30 cellular contexts compared by ENCODE assay signal in the genomic region with DNA sequence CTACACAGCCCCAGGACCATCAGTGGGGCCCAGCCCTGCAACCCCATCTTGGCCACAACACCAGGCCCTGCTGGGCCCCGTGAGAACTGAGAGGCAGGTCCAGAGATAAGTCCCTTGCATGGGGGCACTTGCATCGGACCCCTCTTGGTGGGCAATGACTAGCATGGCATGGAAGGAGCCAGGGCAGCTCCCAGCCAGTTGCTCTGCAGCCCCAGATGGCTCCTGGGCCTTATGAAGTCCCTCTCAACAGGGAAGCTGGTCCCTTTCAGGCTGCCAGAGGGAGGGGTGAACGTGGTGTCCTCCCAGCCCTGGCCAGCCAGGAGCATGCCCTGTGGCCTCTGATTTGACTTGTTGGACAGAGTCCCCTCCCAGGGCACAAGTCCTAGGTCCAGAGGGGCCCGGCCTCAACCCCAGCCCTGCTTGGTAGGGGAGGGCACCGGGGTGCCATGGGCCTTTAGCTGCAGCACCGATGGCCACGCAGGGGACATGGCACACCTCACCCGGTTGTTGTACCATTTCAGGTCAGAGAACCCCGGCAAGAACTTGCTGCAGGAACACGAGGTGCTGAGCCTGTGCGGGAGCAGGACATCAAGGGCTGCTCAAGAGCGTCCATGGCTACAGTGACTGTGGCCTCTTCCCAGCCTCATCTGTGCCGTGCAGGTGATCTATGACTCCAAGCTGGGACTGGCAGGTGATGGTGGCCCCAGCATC. TPM values are rescaled to one million over a fixed set of nuclear protein-coding genes. Genes with fewer than 3 reads are reported as not detected.
A peak's percentile ranks its signal among the peaks of the same experiment; 100 is the strongest.
DNase-seq lines count a peak whose midpoint lies in the region; ATAC-seq, FAIRE-seq and TF ChIP-seq lines count a peak whose summit lies in the region.
"Had no signal": no experiment of that assay in that cellular context is flagged by ENCODE, and none has a peak within 500 bp of the region (broad histone marks: within the 10 kb centered on the region; RNA-seq: fewer than 3 reads in every experiment).

No MANE protein-coding gene starts in this region.

- intact Hi-C loops in kidney (cut with DNase I) (no loop called here), testis (cut with DNase I; ENCODE audit: low total_unique reads) (no loop called here), pancreas (cut with DNase I) (no loop called here)

- no peak overlapping the region for H3K9ac ChIP-seq in kidney (ENCODE audit: low read length in 2 of 2)

- no peaks in the 10 kb centered on the region for H3K27me3 ChIP-seq in H7 (ENCODE audit: control insufficient read depth, insufficient read depth, low read length)
- no peaks in the 10 kb centered on the region for H3K27me3 ChIP-seq in testis
- H3K27me3 ChIP-seq in pancreas, result no peaks in the 10 kb centered on the region
- H3K27me3 ChIP-seq: SJSA1 had no signal

- H3K27ac ChIP-seq in kidney (ENCODE audit: low read depth in 2 of 2, low read length in 2 of 2) (no peak overlapping the region), testis (no peak overlapping the region), pancreas (no peak overlapping the region)
- H3K27ac ChIP-seq: A549, SJSA1 had no signal

- no peaks in the 10 kb centered on the region for H3K4me1 ChIP-seq in kidney (ENCODE audit: control insufficient read depth in 1 of 2, insufficient read depth in 1 of 2, low read depth in 1 of 2, low read length in 2 of 2)
- H3K4me1 ChIP-seq in testis, result no peaks in the 10 kb centered on the region
- H3K4me1 ChIP-seq in pancreas, result no peaks in the 10 kb centered on the region
- H3K4me1 ChIP-seq: A549, Caco-2, SJSA1 had no signal

- TF ChIP-seq POLR2A in testis (IDR thresholded peaks at IDR 0.05), result no peak

- WGBS in testis, 2 donors, result 88 to 100% methylated on average over 3 to 12 of the region's 13 CpGs
- 77 to 81% methylated on average over 13 of the region's 13 CpGs for WGBS in pancreas, 2 donors

- H3K36me3 ChIP-seq in H7 (replicated peaks; ENCODE audit: control insufficient read depth, insufficient read depth, low read length), result no peaks in the 10 kb centered on the region
- no peaks in the 10 kb centered on the region for H3K36me3 ChIP-seq in kidney (ENCODE audit: control insufficient read depth in 1 of 2, insufficient read depth in 2 of 2, low read length in 2 of 2)
- no peaks in the 10 kb centered on the region for H3K36me3 ChIP-seq in testis (ENCODE audit: low read depth, missing control alignments)
- no peaks in the 10 kb centered on the region for H3K36me3 ChIP-seq in pancreas
- H3K36me3 ChIP-seq: SJSA1 had no signal

- ATAC-seq in HG02938 (IDR thresholded peaks at IDR 0.05; ENCODE audit: unreplicated experiment), result no peak
- no peak for ATAC-seq in pancreas
- no peak for ATAC-seq in GM19351 (IDR thresholded peaks at IDR 0.05; ENCODE audit: unreplicated experiment)
- ATAC-seq: A549, GM23338 had no signal

- TF ChIP-seq CTCF in kidney (IDR thresholded peaks at IDR 0.05; ENCODE audit: borderline replicate concordance, extremely low read depth, insufficient read depth), result no peak
- TF ChIP-seq CTCF in testis (IDR thresholded peaks at IDR 0.05), result no peak
- no peak for TF ChIP-seq CTCF in pancreas (IDR thresholded peaks at IDR 0.05)

- H3K4me3 ChIP-seq in H7 (ENCODE audit: insufficient read depth, low read depth, low read length), result no peak overlapping the region
- no peak overlapping the region for H3K4me3 ChIP-seq in kidney (ENCODE audit: low read length in 2 of 2)
- no peak overlapping the region for H3K4me3 ChIP-seq in testis
- no peak overlapping the region for H3K4me3 ChIP-seq in pancreas
- H3K4me3 ChIP-seq: A549, GM23338, SJSA1 had no signal

- no peak for FAIRE-seq in kidney (lab: Jason Lieb, UNC)
- no peak for FAIRE-seq in pancreas (lab: Jason Lieb, UNC)
- FAIRE-seq: A549, GM12891 had no signal

- H3K9me3 ChIP-seq in kidney (ENCODE audit: control insufficient read depth in 1 of 2, low read length in 2 of 2) (no peaks in the 10 kb centered on the region), testis (no peaks in the 10 kb centered on the region), pancreas (no peaks in the 10 kb centered on the region)
- H3K9me3 ChIP-seq: A549 had no signal

- peak; percentile 5 for DNase-seq in AG20443 (ENCODE audit: low spot score)
- peak; percentile 34 for DNase-seq in H7
- peak; percentile 69 for DNase-seq in kidney
- peak; percentile 10 for DNase-seq in testis
- no peak for DNase-seq in pancreas
- DNase-seq: C1 segment of cervical spinal cord; Caco-2; CD4-positive, alpha-beta memory T cell; DMS 273 treated with DMSO at 0.1 percent for 48 hours; DMS79; EL; GDM1; HCEC 1CT; Karpas-422; NCI-H1092 treated with DMSO at 0.1 percent for 48 hours; NCI-H1436; NCI-H187; NCI-H2081 treated with DMSO at 0.1 percent for 48 hours; NCI-H2171; NCI-H226; NCI-H510A; NCI-H69; Right ventricle myocardium superior; RPMI8226 had no signal

RNA-seq across cellular contexts. Expression of a gene that starts 17.4 kb away (rescaled TPM):
- 2.3 and 4.3 TPM in 2 replicates for total RNA-seq in H7 (2014; rRNA removed; shearing (Covaris generic))
- total RNA-seq in kidney (10.2 TPM), testis (10 to 100 TPM; 10.7 to 12.1 TPM), pancreas (1 to 10 TPM; 2.1 to 4.5 (median 3.1) TPM)
- polyA plus RNA-seq in kidney (ENCODE audit: insufficient read depth, low read depth, low replicate concordance) (5.0 TPM), testis (ENCODE audit: insufficient read depth, low read depth, low replicate concordance) (3.0 TPM), pancreas (1 to 10 TPM; 2.0 to 3.2 TPM)

Comparison
In these comparisons a context has a peak if more than half of its experiments do, and no peak if none do; other contexts are left out.
1. DNase-seq: peak in AG20443 (single experiment), H7 (single experiment), kidney (single experiment) and testis (single experiment); none in pancreas (0 of 6).